8 cellular contexts compared by ENCODE assay signal in the genomic region with DNA sequence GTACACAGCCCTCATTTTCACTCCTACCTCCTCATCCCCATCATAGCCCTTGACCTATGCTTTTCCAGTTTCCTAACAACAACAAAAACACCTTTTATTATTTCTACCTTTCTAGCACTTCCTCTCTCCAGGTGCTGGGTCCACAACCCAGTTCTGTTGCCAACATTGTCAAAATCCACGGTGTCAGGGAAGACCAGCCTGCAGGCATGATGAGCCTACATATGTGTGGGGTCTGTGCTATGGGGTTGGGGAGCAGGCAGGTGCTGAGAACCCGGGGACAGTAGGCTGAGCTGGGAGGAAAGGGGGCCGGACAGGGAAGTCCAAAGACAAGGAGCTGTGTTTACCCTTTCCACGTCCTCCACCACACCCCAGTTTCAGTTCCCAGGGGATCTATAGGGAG. TPM values are rescaled to one million over a fixed set of nuclear protein-coding genes. Genes with fewer than 3 reads are reported as not detected.
A peak's percentile ranks its signal among the peaks of the same experiment; 100 is the strongest.
DNase-seq lines count a peak whose midpoint lies in the region; ATAC-seq, FAIRE-seq and TF ChIP-seq lines count a peak whose summit lies in the region.

No MANE protein-coding gene starts in this region.

- peak overlapping the region; percentile 94 for H3K27ac ChIP-seq in lower lobe of right lung
- H3K27ac ChIP-seq in tibial artery, result peak overlapping the region; percentile 86 to 88

- H3K36me3 Mint-ChIP-seq in activated T-cell treated with anti-CD3 and anti-CD28 coated beads, Interleukin-2, amount 50 U/mL, for 24 hours (ENCODE audit: low read depth), result peaks cover 42% of the 10 kb centered on the region

- H3K36me3 ChIP-seq in lower lobe of right lung, result peaks cover 33% of the 10 kb centered on the region
- H3K36me3 ChIP-seq in tibial artery, result peaks cover 27 to 32% (median 30%) of the 10 kb centered on the region in 3 donors

- FAIRE-seq in D721Med (lab: Jason Lieb, UNC), result no peak
- FAIRE-seq in HTR-8/SVneo (lab: Jason Lieb, UNC), result no peak

- H3K9me3 ChIP-seq in lower lobe of right lung (no peaks in the 10 kb centered on the region), tibial artery (no peaks in the 10 kb centered on the region)

- peaks cover 31% of the 10 kb centered on the region for H3K4me1 ChIP-seq in lower lobe of right lung
- peaks cover 0 to 35% (median 23%) of the 10 kb centered on the region in 4 donors for H3K4me1 ChIP-seq in tibial artery

- peak overlapping the region; percentile 94 for H3K27ac Mint-ChIP-seq in activated T-cell treated with anti-CD3 and anti-CD28 coated beads, Interleukin-2, amount 50 U/mL, for 24 hours

- in situ Hi-C loops in astrocyte of the spinal cord (cut with HindIII; ENCODE audit: low sequenced_read_pairs), result no loop called here

- H3K27me3 ChIP-seq in lower lobe of right lung (ENCODE audit: low read depth), result no peaks in the 10 kb centered on the region
- peaks cover 0 to 3% of the 10 kb centered on the region in 2 donors for H3K27me3 ChIP-seq in tibial artery

- no peaks in the 10 kb centered on the region for H3K27me3 Mint-ChIP-seq in activated T-cell treated with anti-CD3 and anti-CD28 coated beads, Interleukin-2, amount 50 U/mL, for 24 hours

- intact Hi-C loops in lower lobe of right lung (cut with DNase I) (no loop called here), tibial artery (cut with DNase I; ENCODE audit: low total_unique reads) (loop anchor here (10.0 kb wide), 1 partner anchor 446 kb away; the partner anchor contains the start of genes PCSK7 and RNF214)

- H3K4me3 ChIP-seq in astrocyte of the spinal cord (ENCODE audit: low read depth, low read length) (peak overlapping the region; percentile 80), lower lobe of right lung (peak overlapping the region; percentile 94), tibial artery (peak overlapping the region; percentile 98 to 100)

- DNase-seq in activated T-cell treated with anti-CD3 and anti-CD28 coated beads, Interleukin-2, amount 50 U/mL, for 24 hours, result no peak
- DNase-seq in activated T-cell treated with anti-CD3 and anti-CD28 coated beads, Interleukin-2, amount 50 U/mL, for 1 hour, result no peak
- DNase-seq in astrocyte of the spinal cord (ENCODE audit: low read depth, low spot score) (no peak), lower lobe of right lung (no peak), tibial artery (no peak), D721Med (ENCODE audit: insufficient read length, low spot score) (no peak), HTR-8/SVneo (ENCODE audit: insufficient read length, low spot score) (no peak)

- H3K4me3 Mint-ChIP-seq in activated T-cell treated with anti-CD3 and anti-CD28 coated beads, Interleukin-2, amount 50 U/mL, for 24 hours, result peak overlapping the region; percentile 95

- peaks cover 56% of the 10 kb centered on the region for H3K4me1 Mint-ChIP-seq in activated T-cell treated with anti-CD3 and anti-CD28 coated beads, Interleukin-2, amount 50 U/mL, for 24 hours (ENCODE audit: low read depth)

- TF ChIP-seq CTCF in astrocyte of the spinal cord (IDR thresholded peaks at IDR 0.05; ENCODE audit: low read depth, low read length) (no peak), lower lobe of right lung (IDR thresholded peaks at IDR 0.05) (no peak), tibial artery (IDR thresholded peaks at IDR 0.05) (no peak), D721Med (IDR thresholded peaks at IDR 0.05; ENCODE audit: insufficient read depth, missing control alignments) (no peak)

- ATAC-seq in lower lobe of right lung (no peak), HG02678 (IDR thresholded peaks at IDR 0.05; ENCODE audit: unreplicated experiment) (no peak)

- H3K9me3 Mint-ChIP-seq in activated T-cell treated with anti-CD3 and anti-CD28 coated beads, Interleukin-2, amount 50 U/mL, for 24 hours, result no peaks in the 10 kb centered on the region

RNA-seq across cellular contexts. Expression of gene ZPR1, which starts 0.7 kb away (rescaled TPM):
- total RNA-seq in lower lobe of right lung, result 35.4 TPM

RNA-seq across cellular contexts. Expression of gene APOA5, which starts 3.1 kb away (rescaled TPM):
- 0.41 TPM for total RNA-seq in lower lobe of right lung

RNA-seq across cellular contexts. Expression of gene BUD13, which starts 15.7 kb away (rescaled TPM):
- 15.8 TPM for total RNA-seq in lower lobe of right lung

RNA-seq across cellular contexts. Expression of gene APOA4, which starts 34.6 kb away (rescaled TPM):
- total RNA-seq in lower lobe of right lung, result not detected

RNA-seq across cellular contexts. Expression of gene APOC3, which starts 41.2 kb away (rescaled TPM):
- not detected for total RNA-seq in lower lobe of right lung
